In genomic region chr16:30122621-30123160, GRCh38 we compare ENCODE assay signal across 8 cellular contexts. TPM values are rescaled to one million over a fixed set of nuclear protein-coding genes. Genes with fewer than 3 reads are reported as not detected.
A peak's percentile ranks its signal among the peaks of the same experiment; 100 is the strongest.
DNase-seq lines count a peak whose midpoint lies in the region; TF ChIP-seq lines count a peak whose summit lies in the region.

No MANE protein-coding gene starts in this region.

- H3K9me3 ChIP-seq in SK-N-MC (ENCODE audit: low read depth, low read length) (no peaks in the 10 kb centered on the region), mucosa of stomach (ENCODE audit: control insufficient read depth, low read length) (no peaks in the 10 kb centered on the region), vagina (no peaks in the 10 kb centered on the region)
- H3K9me3 ChIP-seq in effector memory CD4-positive, alpha-beta T cell (ENCODE audit: control insufficient read depth, low read length): no peaks in the 10 kb centered on the region

- H3K27me3 ChIP-seq in effector memory CD4-positive, alpha-beta T cell (replicated peaks; ENCODE audit: control insufficient read depth, insufficient read depth, low read length, poor library complexity, severe bottlenecking): no peaks in the 10 kb centered on the region
- H3K27me3 ChIP-seq in mucosa of stomach (ENCODE audit: control insufficient read depth, insufficient read depth, low read length): no peaks in the 10 kb centered on the region
- H3K27me3 ChIP-seq in vagina: no peaks in the 10 kb centered on the region

- no peak for TF ChIP-seq POLR2A in vagina (IDR thresholded peaks at IDR 0.05)

- TF ChIP-seq CTCF in vagina (IDR thresholded peaks at IDR 0.05): no peak

- H3K4me3 ChIP-seq in SK-N-MC: peak overlapping the region; percentile 89
- peak overlapping the region; percentile 89 for H3K4me3 ChIP-seq in effector memory CD4-positive, alpha-beta T cell (ENCODE audit: insufficient read depth, low read depth, low read length, poor library complexity, severe bottlenecking)
- peak overlapping the region; percentile 95 for H3K4me3 ChIP-seq in mucosa of stomach (ENCODE audit: low read length)
- H3K4me3 ChIP-seq in vagina: peak overlapping the region; percentile 96 to 100

- DNase-seq in NCI-H345 (lab: John Stamatoyannopoulos, UW) (peak; percentile 62), NCI-H345 treated with DMSO at 0.1 percent for 48 hours (lab: John Stamatoyannopoulos, UW; ENCODE audit: unreplicated experiment) (no peak), SK-N-MC (ENCODE audit: low read depth, low spot score) (no peak), vagina (ENCODE audit: extremely low spot score in 2 of 2) (no peak), COLO829 (ENCODE audit: low spot score) (no peak)
- peak in 2 of 3 donors; percentile 4 to 5 for DNase-seq in effector memory CD4-positive, alpha-beta T cell
- DNase-seq in stimulated activated CD4-positive, alpha-beta T cell treated with anti-CD3 and anti-CD28 coated beads, Interleukin-1b, Interleukin-23, amount 100 ng/mL, for 48 hours: no peak

- H3K9ac ChIP-seq in SK-N-MC (ENCODE audit: insufficient read length) (peak overlapping the region; percentile 80), mucosa of stomach (ENCODE audit: low read length) (peak overlapping the region; percentile 96)

- peaks cover 9% of the 10 kb centered on the region for H3K4me1 ChIP-seq in effector memory CD4-positive, alpha-beta T cell (ENCODE audit: control insufficient read depth, insufficient read depth, low read length, poor library complexity, severe bottlenecking)
- peaks cover 58% of the 10 kb centered on the region for H3K4me1 ChIP-seq in mucosa of stomach (ENCODE audit: control insufficient read depth, insufficient read depth, low read length)
- H3K4me1 ChIP-seq in vagina: peaks cover 40% of the 10 kb centered on the region

- H3K36me3 ChIP-seq in SK-N-MC (ENCODE audit: insufficient read depth, low read length) (peaks cover 11% of the 10 kb centered on the region; the same call in 1 of the 2 replicates), mucosa of stomach (ENCODE audit: control insufficient read depth, insufficient read depth, low read length) (peaks cover 8% of the 10 kb centered on the region), vagina (peaks cover 0 to 22% of the 10 kb centered on the region in 2 donors)
- H3K36me3 ChIP-seq in effector memory CD4-positive, alpha-beta T cell (ENCODE audit: control insufficient read depth, insufficient read depth, low read length): peaks cover 13% of the 10 kb centered on the region

- H3K27ac ChIP-seq in SK-N-MC: peak overlapping the region; percentile 57; the same call in 1 of the 2 replicates
- peak overlapping the region; percentile 70 for H3K27ac ChIP-seq in effector memory CD4-positive, alpha-beta T cell (ENCODE audit: insufficient read depth, low read length, poor library complexity, severe bottlenecking)
- H3K27ac ChIP-seq in vagina: peak overlapping the region; percentile 99

- intact Hi-C loops in vagina (cut with DNase I): no loop called here

RNA-seq across cellular contexts. Expression of gene MAPK3, which starts 0.3 kb away (rescaled TPM):
- total RNA-seq in vagina: 104 TPM

RNA-seq across cellular contexts. Expression of gene GDPD3, which starts 9.4 kb away (rescaled TPM):
- 6.9 TPM for total RNA-seq in vagina

RNA-seq across cellular contexts. Expression of gene YPEL3, which starts 26.7 kb away (rescaled TPM):
- total RNA-seq in vagina: 116 TPM

RNA-seq across cellular contexts. Expression of gene TBX6, which starts 31.0 kb away (rescaled TPM):
- total RNA-seq in vagina: 6.4 TPM

RNA-seq across cellular contexts. Expression of gene PPP4C, which starts 46.9 kb away (rescaled TPM):
- total RNA-seq in vagina: 60.4 TPM

Comparison
In these comparisons a context has a peak if more than half of its experiments do, and no peak if none do; other contexts are left out.
1. DNase-seq: peak in NCI-H345 (single experiment) and effector memory CD4-positive, alpha-beta T cell (2 of 3); none in NCI-H345 treated with DMSO at 0.1 percent for 48 hours (single experiment), SK-N-MC (single experiment), vagina (0 of 2), COLO829 (single experiment) and stimulated activated CD4-positive, alpha-beta T cell treated with anti-CD3 and anti-CD28 coated beads, Interleukin-1b, Interleukin-23, amount 100 ng/mL, for 48 hours (single experiment).
2. Peak in every context shown above with its lines, with median percentiles within 50 percentile points of each other: H3K27ac ChIP-seq and H3K4me3 ChIP-seq.